In genomic region chr9:130869250-130869649, GRCh38 we compare ENCODE assay signal across 14 cellular contexts. TPM values are rescaled to one million over a fixed set of nuclear protein-coding genes. Genes with fewer than 3 reads are reported as not detected.
DNase-seq lines count a peak whose midpoint lies in the region; ATAC-seq and TF ChIP-seq lines count a peak whose summit lies in the region.
"Had no signal": no experiment of that assay in that cellular context is flagged by ENCODE, and none has a peak within 500 bp of the region (broad histone marks: within the 10 kb centered on the region; RNA-seq: fewer than 3 reads in every experiment).

No MANE protein-coding gene starts in this region.

- H3K27me3 Mint-ChIP-seq in mesothelial cell of epicardium (ENCODE audit: low read depth): no peaks in the 10 kb centered on the region
- no peaks in the 10 kb centered on the region for H3K27me3 Mint-ChIP-seq in activated T-cell treated with anti-CD3 and anti-CD28 coated beads, Interleukin-2, amount 50 U/mL, for 4 hours (ENCODE audit: low read depth)
- no peaks in the 10 kb centered on the region for H3K27me3 Mint-ChIP-seq in activated T-cell treated with anti-CD3 and anti-CD28 coated beads, Interleukin-2, amount 50 U/mL, for 24 hours
- H3K27me3 Mint-ChIP-seq: activated naive CD4-positive, alpha-beta T cell treated with anti-CD3 and anti-CD28 coated beads, Interleukin-2, amount 50 U/mL, for 24 hours; stimulated activated naive CD8-positive, alpha-beta T cell treated with anti-CD3 and anti-CD28 coated beads, Interleukin-15, Interleukin-2, amounts not matched to agents 100 ng/mL and 50 ng/mL, for 24 hours had no signal

- peaks cover 14% of the 10 kb centered on the region for H3K4me1 Mint-ChIP-seq in mesothelial cell of epicardium
- peaks cover 2% of the 10 kb centered on the region for H3K4me1 Mint-ChIP-seq in activated T-cell treated with anti-CD3 and anti-CD28 coated beads, Interleukin-2, amount 50 U/mL, for 4 hours (ENCODE audit: low read depth)
- H3K4me1 Mint-ChIP-seq in activated T-cell treated with anti-CD3 and anti-CD28 coated beads, Interleukin-2, amount 50 U/mL, for 24 hours (ENCODE audit: low read depth): peaks cover 2% of the 10 kb centered on the region
- H3K4me1 Mint-ChIP-seq: CD14-positive monocyte had no signal

- H3K4me3 ChIP-seq in choroid plexus epithelial cell (ENCODE audit: low read depth, low read length): no peak overlapping the region

- H3K9me3 Mint-ChIP-seq in mesothelial cell of epicardium: no peaks in the 10 kb centered on the region
- no peaks in the 10 kb centered on the region for H3K9me3 Mint-ChIP-seq in activated T-cell treated with anti-CD3 and anti-CD28 coated beads, Interleukin-2, amount 50 U/mL, for 4 hours
- H3K9me3 Mint-ChIP-seq in activated T-cell treated with anti-CD3 and anti-CD28 coated beads, Interleukin-2, amount 50 U/mL, for 24 hours: no peaks in the 10 kb centered on the region
- H3K9me3 Mint-ChIP-seq: activated naive CD4-positive, alpha-beta T cell treated with anti-CD3 and anti-CD28 coated beads, Interleukin-2, amount 50 U/mL, for 24 hours; CD14-positive monocyte; stimulated activated naive CD8-positive, alpha-beta T cell treated with anti-CD3 and anti-CD28 coated beads, Interleukin-15, Interleukin-2, amounts not matched to agents 100 ng/mL and 50 ng/mL, for 24 hours had no signal

- DNase-seq in COLO668 (lab: John Stamatoyannopoulos, UW; ENCODE audit: unreplicated experiment): peak; percentile 7
- DNase-seq in NCI-H1048 (lab: John Stamatoyannopoulos, UW): peak; percentile 12
- DNase-seq in choroid plexus epithelial cell (ENCODE audit: low read depth): peak; percentile 84
- DNase-seq in mesothelial cell of epicardium (ENCODE audit: low spot score in 2 of 2, unreplicated experiment in 2 of 2): no peak
- no peak for DNase-seq in activated T-cell treated with anti-CD3 and anti-CD28 coated beads, Interleukin-2, amount 50 U/mL, for 4 hours
- no peak for DNase-seq in SKM-1 treated with dmso at 0.1 percent for 144 hours (lab: John Stamatoyannopoulos, UW; ENCODE audit: unreplicated experiment)
- DNase-seq in activated T-cell treated with anti-CD3 and anti-CD28 coated beads, Interleukin-2, amount 50 U/mL, for 24 hours: no peak
- DNase-seq: T-helper 9 cell had no signal

- H3K4me3 Mint-ChIP-seq in mesothelial cell of epicardium: no peak overlapping the region
- no peak overlapping the region for H3K4me3 Mint-ChIP-seq in activated T-cell treated with anti-CD3 and anti-CD28 coated beads, Interleukin-2, amount 50 U/mL, for 4 hours
- H3K4me3 Mint-ChIP-seq in activated T-cell treated with anti-CD3 and anti-CD28 coated beads, Interleukin-2, amount 50 U/mL, for 24 hours: no peak overlapping the region
- H3K4me3 Mint-ChIP-seq: activated naive CD4-positive, alpha-beta T cell treated with anti-CD3 and anti-CD28 coated beads, Interleukin-2, amount 50 U/mL, for 24 hours; CD14-positive monocyte; stimulated activated naive CD8-positive, alpha-beta T cell treated with anti-CD3 and anti-CD28 coated beads, Interleukin-15, Interleukin-2, amounts not matched to agents 100 ng/mL and 50 ng/mL, for 24 hours had no signal

- ATAC-seq in activated T-cell treated with anti-CD3 and anti-CD28 coated beads, Interleukin-2, amount 50 U/mL, for 4 hours: no peak
- ATAC-seq in GM19463 (IDR thresholded peaks at IDR 0.05; ENCODE audit: unreplicated experiment): no peak
- ATAC-seq: Panc1 had no signal

- peaks cover 34% of the 10 kb centered on the region for H3K36me3 Mint-ChIP-seq in mesothelial cell of epicardium
- H3K36me3 Mint-ChIP-seq in activated T-cell treated with anti-CD3 and anti-CD28 coated beads, Interleukin-2, amount 50 U/mL, for 4 hours (ENCODE audit: insufficient read depth): peaks cover 15% of the 10 kb centered on the region
- peaks cover 59% of the 10 kb centered on the region for H3K36me3 Mint-ChIP-seq in activated T-cell treated with anti-CD3 and anti-CD28 coated beads, Interleukin-2, amount 50 U/mL, for 24 hours (ENCODE audit: low read depth)

- TF ChIP-seq CTCF in choroid plexus epithelial cell (conservative IDR thresholded peaks at IDR 0.05; ENCODE audit: low read depth, low read length) (no peak), mesothelial cell of epicardium (IDR thresholded peaks at IDR 0.05; ENCODE audit: unreplicated experiment) (no peak)

- H3K27ac Mint-ChIP-seq in mesothelial cell of epicardium: peak overlapping the region; percentile 71
- H3K27ac Mint-ChIP-seq in activated T-cell treated with anti-CD3 and anti-CD28 coated beads, Interleukin-2, amount 50 U/mL, for 24 hours: no peak overlapping the region
- H3K27ac Mint-ChIP-seq: activated naive CD4-positive, alpha-beta T cell treated with anti-CD3 and anti-CD28 coated beads, Interleukin-2, amount 50 U/mL, for 24 hours; stimulated activated naive CD8-positive, alpha-beta T cell treated with anti-CD3 and anti-CD28 coated beads, Interleukin-15, Interleukin-2, amounts not matched to agents 100 ng/mL and 50 ng/mL, for 24 hours had no signal

RNA-seq across cellular contexts. Expression of gene QRFP, which starts 27.4 kb away (rescaled TPM):
- total RNA-seq in mesothelial cell of epicardium: not detected in 3 replicates
- total RNA-seq in activated T-cell treated with anti-CD3 and anti-CD28 coated beads, Interleukin-2, amount 50 U/mL, for 4 hours: not detected
- total RNA-seq: activated CD8-positive, alpha-beta memory T cell treated with anti-CD3 and anti-CD28 coated beads for 36 hours had no signal

RNA-seq across cellular contexts. Expression of gene ABL1, which starts 34.2 kb away (rescaled TPM):
- 112 to 118 TPM (median 117 TPM) in 3 replicates for total RNA-seq in mesothelial cell of epicardium
- 10 to 100 TPM; 37.1 to 38.8 (median 38.2) TPM for total RNA-seq in activated T-cell treated with anti-CD3 and anti-CD28 coated beads, Interleukin-2, amount 50 U/mL, for 4 hours

Comparison
In these comparisons a context has a peak if more than half of its experiments do, and no peak if none do; other contexts are left out.
1. DNase-seq: peak in COLO668 (single experiment), NCI-H1048 (single experiment) and choroid plexus epithelial cell (single experiment); none in mesothelial cell of epicardium (0 of 2), activated T-cell treated with anti-CD3 and anti-CD28 coated beads, Interleukin-2, amount 50 U/mL, for 4 hours (single experiment), SKM-1 treated with dmso at 0.1 percent for 144 hours (single experiment) and activated T-cell treated with anti-CD3 and anti-CD28 coated beads, Interleukin-2, amount 50 U/mL, for 24 hours (single experiment).